In the genomic region with DNA sequence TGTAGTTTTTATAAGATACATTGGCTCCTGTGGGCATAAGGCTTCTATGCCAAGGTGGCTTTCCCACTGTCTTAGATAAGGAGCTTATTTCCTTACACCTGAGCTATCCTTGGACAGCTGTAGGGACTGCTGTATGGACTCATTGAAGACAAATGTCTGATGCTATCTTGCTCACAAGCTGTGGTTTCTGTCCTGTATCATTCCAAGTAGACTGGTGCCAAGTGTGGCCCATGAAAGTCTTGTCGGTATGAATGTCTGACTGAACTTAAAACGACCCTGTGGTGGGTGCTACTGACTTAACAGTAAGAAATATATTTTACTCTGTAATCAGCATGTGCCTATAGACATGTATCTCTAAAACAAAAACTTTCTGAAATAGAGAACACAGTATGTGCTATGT, we compare ENCODE assay signal across 24 cellular contexts. TPM values are rescaled to one million over a fixed set of nuclear protein-coding genes. Genes with fewer than 3 reads are reported as not detected.
"Had no signal": no experiment of that assay in that cellular context is flagged by ENCODE, and none has a peak within 500 bp of the region (broad histone marks: within the 10 kb centered on the region; RNA-seq: fewer than 3 reads in every experiment).

No MANE protein-coding gene starts in this region.

- H3K27me3 Mint-ChIP-seq: IgD-negative memory B cell had no signal

- DNase-seq: KBM-7, MV-4-11, NCI-H1048, NCI-H1105, NCI-H1417, NCI-H146, NCI-H1694 treated with DMSO at 0.1 percent for 48 hours, NCI-H1930, NCI-H2081, NCI-H2171, NCI-H226, NCI-H446, NCI-H510A, NCI-H524 treated with DMSO at 0.1 percent for 48 hours, NCI-H69, NCI-H774, Right ventricle myocardium superior, RPMI8226, SK-N-SH had no signal

- H3K9ac ChIP-seq: SK-N-SH had no signal

- H3K9me3 Mint-ChIP-seq: IgD-negative memory B cell had no signal

- H3K9me3 ChIP-seq: SK-N-SH had no signal

- H3K4me2 ChIP-seq: SK-N-SH had no signal

- H3K4me3 Mint-ChIP-seq: IgD-negative memory B cell had no signal

- FAIRE-seq: HTR-8/SVneo, RCC 7860 had no signal

- H3K27ac ChIP-seq: HL-60 had no signal

- H3K36me3 Mint-ChIP-seq: IgD-negative memory B cell had no signal

RNA-seq across cellular contexts. Expression of gene LARGE2, which starts 45.0 kb away (rescaled TPM):
- total RNA-seq: LHCN-M2, Right ventricle myocardium superior had no signal
